ENCODE assay signal across 8 cellular contexts in genomic region chr10:29636178-29636577, GRCh38. TPM values are rescaled to one million over a fixed set of nuclear protein-coding genes. Genes with fewer than 3 reads are reported as not detected.
DNase-seq lines count a peak whose midpoint lies in the region; ATAC-seq and TF ChIP-seq lines count a peak whose summit lies in the region.

No MANE protein-coding gene starts in this region.

- no peaks in the 10 kb centered on the region for H3K27me3 ChIP-seq in thoracic aorta (replicated peaks; ENCODE audit: insufficient read depth)

- peak overlapping the region; percentile 86 to 87 for H3K27ac ChIP-seq in thoracic aorta

- H3K27me3 Mint-ChIP-seq in activated CD4-positive, alpha-beta T cell treated with anti-CD3 and anti-CD28 coated beads, Interleukin-2, amount 10 ng/mL, durations not matched to agents 7 days and 5 days: no peaks in the 10 kb centered on the region
- H3K27me3 Mint-ChIP-seq in activated CD8-positive, alpha-beta T cell treated with anti-CD3 and anti-CD28 coated beads, Interleukin-2, amount 10 ng/mL, durations not matched to agents 7 days and 5 days (ENCODE audit: low read depth): peaks cover 2% of the 10 kb centered on the region
- H3K27me3 Mint-ChIP-seq in immature natural killer cell (ENCODE audit: low read depth in 3 of 3): peaks cover 0 to 7% (median 5%) of the 10 kb centered on the region in 3 donors

- peak; percentile 58 for ATAC-seq in activated CD8-positive, alpha-beta T cell treated with anti-CD3 and anti-CD28 coated beads, Interleukin-2, amount 10 ng/mL, durations not matched to agents 7 days and 5 days
- no peak for ATAC-seq in thoracic aorta (ENCODE audit: insufficient number of reproducible peaks, low FRiP score, low read depth)

- no peaks in the 10 kb centered on the region for H3K9me3 ChIP-seq in thoracic aorta

- no peak for DNase-seq in activated CD4-positive, alpha-beta T cell treated with anti-CD3 and anti-CD28 coated beads, Interleukin-2, amount 10 ng/mL, durations not matched to agents 7 days and 5 days
- no peak for DNase-seq in activated CD4-positive, alpha-beta T cell treated with anti-CD3 and anti-CD28 coated beads, Interleukin-2, amount 50 U/mL, for 4 hours
- no peak for DNase-seq in activated CD8-positive, alpha-beta T cell treated with anti-CD3 and anti-CD28 coated beads, Interleukin-2, amount 10 ng/mL, durations not matched to agents 7 days and 5 days
- DNase-seq in immature natural killer cell: peak; percentile 43 to 58 (median 51)
- no peak for DNase-seq in thoracic aorta (ENCODE audit: low spot score)
- no peak for DNase-seq in GM19240 (ENCODE audit: insufficient read length, low spot score)
- DNase-seq in NCI-H1092 treated with DMSO at 0.1 percent for 48 hours (lab: John Stamatoyannopoulos, UW): no peak
- DNase-seq in posterior cingulate gyrus: no peak

- POLR2A ChIA-PET in activated CD4-positive, alpha-beta T cell treated with anti-CD3 and anti-CD28 coated beads, Interleukin-2, amount 10 ng/mL, durations not matched to agents 7 days and 5 days (lab: Charles Lee): no interaction called here
- POLR2A ChIA-PET in activated CD8-positive, alpha-beta T cell treated with anti-CD3 and anti-CD28 coated beads, Interleukin-2, amount 10 ng/mL, durations not matched to agents 7 days and 5 days (lab: Charles Lee): no interaction called here

- TF ChIP-seq CTCF in thoracic aorta (IDR thresholded peaks at IDR 0.05): no peak

- peaks cover 14 to 59% of the 10 kb centered on the region in 2 donors for H3K4me1 ChIP-seq in thoracic aorta (ENCODE audit: control insufficient read depth in 1 of 2, low read depth in 2 of 2)

- no peak overlapping the region for H3K4me3 ChIP-seq in thoracic aorta

- H3K27ac Mint-ChIP-seq in activated CD4-positive, alpha-beta T cell treated with anti-CD3 and anti-CD28 coated beads, Interleukin-2, amount 10 ng/mL, durations not matched to agents 7 days and 5 days: peak overlapping the region; percentile 68
- H3K27ac Mint-ChIP-seq in activated CD8-positive, alpha-beta T cell treated with anti-CD3 and anti-CD28 coated beads, Interleukin-2, amount 10 ng/mL, durations not matched to agents 7 days and 5 days: no peak overlapping the region
- peak overlapping the region; percentile 24 to 92 (median 89) for H3K27ac Mint-ChIP-seq in immature natural killer cell

- H3K36me3 ChIP-seq in thoracic aorta: no peaks in the 10 kb centered on the region

- H3K4me1 Mint-ChIP-seq in activated CD4-positive, alpha-beta T cell treated with anti-CD3 and anti-CD28 coated beads, Interleukin-2, amount 10 ng/mL, durations not matched to agents 7 days and 5 days: peaks cover 36% of the 10 kb centered on the region
- H3K4me1 Mint-ChIP-seq in activated CD8-positive, alpha-beta T cell treated with anti-CD3 and anti-CD28 coated beads, Interleukin-2, amount 10 ng/mL, durations not matched to agents 7 days and 5 days (ENCODE audit: low read depth): peaks cover 30% of the 10 kb centered on the region
- peaks cover 49 to 54% of the 10 kb centered on the region in 2 donors for H3K4me1 Mint-ChIP-seq in immature natural killer cell

- no peak overlapping the region for H3K4me3 Mint-ChIP-seq in activated CD4-positive, alpha-beta T cell treated with anti-CD3 and anti-CD28 coated beads, Interleukin-2, amount 10 ng/mL, durations not matched to agents 7 days and 5 days
- no peak overlapping the region for H3K4me3 Mint-ChIP-seq in activated CD8-positive, alpha-beta T cell treated with anti-CD3 and anti-CD28 coated beads, Interleukin-2, amount 10 ng/mL, durations not matched to agents 7 days and 5 days
- peak overlapping the region; percentile 47 to 82 (median 73) for H3K4me3 Mint-ChIP-seq in immature natural killer cell

- peaks cover 4% of the 10 kb centered on the region for H3K9me3 Mint-ChIP-seq in activated CD4-positive, alpha-beta T cell treated with anti-CD3 and anti-CD28 coated beads, Interleukin-2, amount 10 ng/mL, durations not matched to agents 7 days and 5 days
- no peaks in the 10 kb centered on the region for H3K9me3 Mint-ChIP-seq in activated CD8-positive, alpha-beta T cell treated with anti-CD3 and anti-CD28 coated beads, Interleukin-2, amount 10 ng/mL, durations not matched to agents 7 days and 5 days (ENCODE audit: insufficient read depth)
- no peaks in the 10 kb centered on the region for H3K9me3 Mint-ChIP-seq in immature natural killer cell

- peaks cover 10% of the 10 kb centered on the region for H3K36me3 Mint-ChIP-seq in activated CD4-positive, alpha-beta T cell treated with anti-CD3 and anti-CD28 coated beads, Interleukin-2, amount 10 ng/mL, durations not matched to agents 7 days and 5 days (ENCODE audit: low read depth)
- peaks cover 3% of the 10 kb centered on the region for H3K36me3 Mint-ChIP-seq in activated CD8-positive, alpha-beta T cell treated with anti-CD3 and anti-CD28 coated beads, Interleukin-2, amount 10 ng/mL, durations not matched to agents 7 days and 5 days (ENCODE audit: low read depth)
- peaks cover 0 to 12% (median 6%) of the 10 kb centered on the region in 3 donors for H3K36me3 Mint-ChIP-seq in immature natural killer cell

- CTCF ChIA-PET in activated CD4-positive, alpha-beta T cell treated with anti-CD3 and anti-CD28 coated beads, Interleukin-2, amount 10 ng/mL, durations not matched to agents 7 days and 5 days (lab: Charles Lee): interaction anchor here (1.2 kb wide), 1 partner anchor 38 kb away, joined by 3 read pairs; no protein-coding TSS in a partner anchor
- CTCF ChIA-PET in activated CD8-positive, alpha-beta T cell treated with anti-CD3 and anti-CD28 coated beads, Interleukin-2, amount 10 ng/mL, durations not matched to agents 7 days and 5 days (lab: Charles Lee): interaction anchor here (1.0 kb wide), 1 partner anchor 46 kb away, joined by 3 read pairs; no protein-coding TSS in a partner anchor

- intact Hi-C loops in posterior cingulate gyrus (cut with DNase I): no loop called here

RNA-seq across cellular contexts. Expression of gene SVIL, which starts 1.4 kb away (rescaled TPM):
- total RNA-seq in activated CD4-positive, alpha-beta T cell treated with anti-CD3 and anti-CD28 coated beads, Interleukin-2, amount 10 ng/mL, durations not matched to agents 7 days and 5 days: 10 to 100 TPM; 22.6 to 26.8 TPM
- total RNA-seq in activated CD8-positive, alpha-beta T cell treated with anti-CD3 and anti-CD28 coated beads, Interleukin-2, amount 10 ng/mL, durations not matched to agents 7 days and 5 days: 10 to 100 TPM; 11.2 to 13.0 TPM
- polyA plus RNA-seq in immature natural killer cell: 10 to 100 TPM in 1 of 3 donors, 1 to 10 TPM in 1, under 1 TPM in 1; 0.16 to 16.3 (median 2.6) TPM
- 100 to 1,000 TPM; 349 to 483 TPM for total RNA-seq in thoracic aorta

Comparison
In these comparisons a context has a peak if more than half of its experiments do, and no peak if none do; other contexts are left out.
1. DNase-seq: peak in immature natural killer cell (3 of 3); none in activated CD4-positive, alpha-beta T cell treated with anti-CD3 and anti-CD28 coated beads, Interleukin-2, amount 10 ng/mL, durations not matched to agents 7 days and 5 days (single experiment), activated CD4-positive, alpha-beta T cell treated with anti-CD3 and anti-CD28 coated beads, Interleukin-2, amount 50 U/mL, for 4 hours (0 of 2), activated CD8-positive, alpha-beta T cell treated with anti-CD3 and anti-CD28 coated beads, Interleukin-2, amount 10 ng/mL, durations not matched to agents 7 days and 5 days (single experiment), thoracic aorta (single experiment), GM19240 (single experiment), NCI-H1092 treated with DMSO at 0.1 percent for 48 hours (single experiment) and posterior cingulate gyrus (0 of 10).
2. H3K4me3 Mint-ChIP-seq: peak in immature natural killer cell (5 of 5); none in activated CD4-positive, alpha-beta T cell treated with anti-CD3 and anti-CD28 coated beads, Interleukin-2, amount 10 ng/mL, durations not matched to agents 7 days and 5 days (single experiment) and activated CD8-positive, alpha-beta T cell treated with anti-CD3 and anti-CD28 coated beads, Interleukin-2, amount 10 ng/mL, durations not matched to agents 7 days and 5 days (single experiment).
3. RNA of gene SVIL, which starts 1.4 kb away (total RNA-seq): 349 to 483 TPM in thoracic aorta; 22.6 to 26.8 TPM in activated CD4-positive, alpha-beta T cell treated with anti-CD3 and anti-CD28 coated beads, Interleukin-2, amount 10 ng/mL, durations not matched to agents 7 days and 5 days and 11.2 to 13.0 TPM in activated CD8-positive, alpha-beta T cell treated with anti-CD3 and anti-CD28 coated beads, Interleukin-2, amount 10 ng/mL, durations not matched to agents 7 days and 5 days; every median in the first group is over 10 times any median in the second.